Comparison of ENCODE assay signal across 19 cellular contexts in the genomic region with DNA sequence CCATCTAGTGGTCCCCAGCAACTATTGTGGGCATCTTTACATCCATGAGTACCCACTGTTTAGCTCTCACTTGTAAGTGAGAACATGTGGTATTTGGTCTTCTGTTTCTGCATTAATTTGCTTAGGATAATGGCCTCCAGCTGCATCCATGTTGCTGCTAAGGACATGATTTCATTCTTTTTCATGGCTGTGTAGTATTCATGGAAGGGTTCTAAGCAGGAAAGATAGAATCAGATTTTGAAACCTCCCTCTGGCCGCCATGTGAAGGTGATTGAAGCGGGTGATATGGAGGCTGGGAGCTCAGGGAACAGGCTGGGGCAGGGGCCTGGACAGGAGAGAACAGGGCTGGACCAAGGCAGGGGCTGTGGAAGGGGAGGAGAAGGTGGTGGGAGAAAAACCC.
"Had no signal": no experiment of that assay in that cellular context is flagged by ENCODE, and none has a peak within 500 bp of the region (broad histone marks: within the 10 kb centered on the region; RNA-seq: fewer than 3 reads in every experiment).

No MANE protein-coding gene starts in this region.

- H3K9ac ChIP-seq: SK-N-SH had no signal

- H3K4me2 ChIP-seq: SK-N-SH had no signal

- H3K9me3 Mint-ChIP-seq: activated naive CD8-positive, alpha-beta T cell treated with anti-CD3 and anti-CD28 coated beads, Interleukin-2, amount 10 ng/mL, durations not matched to agents 7 days and 5 days; natural killer cell had no signal

- H3K9me3 ChIP-seq: gastroesophageal sphincter, SK-N-SH, spleen, thyroid gland had no signal

- H3K4me3 ChIP-seq: coronary artery, gastroesophageal sphincter, spleen, thyroid gland had no signal

- H3K4me1 ChIP-seq: thyroid gland had no signal

- H3K27ac ChIP-seq: coronary artery, epithelial cell of prostate, spleen, thyroid gland, WERI-Rb-1 had no signal

- H3K27me3 ChIP-seq: gastroesophageal sphincter, spleen, thyroid gland had no signal

- H3K27ac Mint-ChIP-seq: activated naive CD8-positive, alpha-beta T cell treated with anti-CD3 and anti-CD28 coated beads, Interleukin-2, amount 10 ng/mL, durations not matched to agents 7 days and 5 days; natural killer cell; progenitor cell of endocrine pancreas had no signal

- ATAC-seq: gastroesophageal sphincter, left ventricle myocardium superior, natural killer cell had no signal

- H3K4me3 Mint-ChIP-seq: activated naive CD8-positive, alpha-beta T cell treated with anti-CD3 and anti-CD28 coated beads, Interleukin-2, amount 10 ng/mL, durations not matched to agents 7 days and 5 days; natural killer cell had no signal

- H3K27me3 Mint-ChIP-seq: activated naive CD8-positive, alpha-beta T cell treated with anti-CD3 and anti-CD28 coated beads, Interleukin-2, amount 10 ng/mL, durations not matched to agents 7 days and 5 days had no signal

- DNase-seq: activated CD4-positive, CD25-positive, alpha-beta regulatory T cell treated with anti-CD3 and anti-CD28 coated beads, Interleukin-2, amount 50 U/mL, for 72 hours; activated naive CD8-positive, alpha-beta T cell treated with anti-CD3 and anti-CD28 coated beads, Interleukin-2, amount 10 ng/mL, durations not matched to agents 7 days and 5 days; amygdala; cerebellar nuclear complex; left ventricle myocardium superior; mammary epithelial cell; midbrain; natural killer cell; SK-N-SH; spleen; stimulated activated CD4-positive, alpha-beta T cell treated with anti-CD3 and anti-CD28 coated beads, Interleukin-4, amount 100 ng/mL, for 1 hour; stimulated activated naive CD4-positive, alpha-beta T cell treated with Interleukin-2 at 50 U/mL for 16 hours; substantia nigra; thyroid gland; WERI-Rb-1 had no signal
